In genomic region chr5:103444333-103445038, GRCh38 we compare ENCODE assay signal across 11 cellular contexts.
A peak's percentile ranks its signal among the peaks of the same experiment; 100 is the strongest.
DNase-seq lines count a peak whose midpoint lies in the region; ATAC-seq and TF ChIP-seq lines count a peak whose summit lies in the region.
"Had no signal": no experiment of that assay in that cellular context is flagged by ENCODE, and none has a peak within 500 bp of the region (broad histone marks: within the 10 kb centered on the region; RNA-seq: fewer than 3 reads in every experiment).

No MANE protein-coding gene starts in this region.

- H3K27me3 Mint-ChIP-seq in stimulated activated naive CD8-positive, alpha-beta T cell treated with anti-CD3 and anti-CD28 coated beads, Interleukin-15, amount 100 ng/mL, for 72 hours = peaks cover 8% of the 10 kb centered on the region

- H2BK12ac ChIP-seq in neuronal stem cell (ENCODE audit: low read length) = no peak overlapping the region

- no peaks in the 10 kb centered on the region for H3K4me1 Mint-ChIP-seq in stimulated activated naive CD8-positive, alpha-beta T cell treated with anti-CD3 and anti-CD28 coated beads, Interleukin-15, amount 100 ng/mL, for 72 hours

- H4K8ac ChIP-seq in neuronal stem cell (ENCODE audit: low read depth, low read length) = no peak overlapping the region

- H3K4me3 Mint-ChIP-seq in stimulated activated naive CD8-positive, alpha-beta T cell treated with anti-CD3 and anti-CD28 coated beads, Interleukin-15, amount 100 ng/mL, for 72 hours = no peak overlapping the region

- peaks cover 2 to 12% of the 10 kb centered on the region in 2 donors for H3K4me1 ChIP-seq in neuronal stem cell (ENCODE audit: control insufficient read depth in 2 of 2, insufficient read depth in 1 of 2, low read depth in 1 of 2, low read length in 2 of 2)

- no peak overlapping the region for H2BK120ac ChIP-seq in neuronal stem cell (ENCODE audit: low read depth, low read length)

- no peak for TF ChIP-seq POLR2A in erythroblast (IDR thresholded peaks at IDR 0.05; ENCODE audit: low read length)

- H3K23ac ChIP-seq in neuronal stem cell (ENCODE audit: low read depth, low read length, poor library complexity) = no peak overlapping the region

- no peaks in the 10 kb centered on the region for H3K27me3 ChIP-seq in neuronal stem cell (ENCODE audit: control insufficient read depth in 3 of 3, insufficient read depth in 3 of 3, low read depth in 1 of 3, low read length in 3 of 3)

- H3K18ac ChIP-seq in neuronal stem cell (ENCODE audit: low read length) = no peak overlapping the region

- H3K4me2 ChIP-seq in neuronal stem cell (ENCODE audit: insufficient read depth, low read length, poor library complexity, severe bottlenecking) = no peak overlapping the region

- ATAC-seq in GM19025 (IDR thresholded peaks at IDR 0.05; ENCODE audit: low read depth, unreplicated experiment) (peak; percentile 80), HG02885 (IDR thresholded peaks at IDR 0.05; ENCODE audit: poor library complexity, unreplicated experiment) (peak; percentile 77), HG03097 (IDR thresholded peaks at IDR 0.05; ENCODE audit: low FRiP score, unreplicated experiment) (no peak)
- ATAC-seq in stimulated activated naive CD8-positive, alpha-beta T cell treated with anti-CD3 and anti-CD28 coated beads, Interleukin-15, amount 100 ng/mL, for 72 hours = no peak

- no peaks in the 10 kb centered on the region for H3K36me3 ChIP-seq in neuronal stem cell (replicated peaks in 1 of 2; ENCODE audit: control insufficient read depth in 2 of 2, insufficient read depth in 2 of 2, low read length in 2 of 2)

- DNase-seq in RPMI7951 (ENCODE audit: low read depth) = peak; percentile 58
- no peak for DNase-seq in neuronal stem cell (ENCODE audit: low spot score)
- no peak for DNase-seq in stimulated activated naive CD8-positive, alpha-beta T cell treated with anti-CD3 and anti-CD28 coated beads, Interleukin-15, amount 100 ng/mL, for 72 hours
- no peak for DNase-seq in erythroblast (lab: John Stamatoyannopoulos, UW)
- no peak for DNase-seq in activated CD4-positive, CD25-positive, alpha-beta regulatory T cell (lab: John Stamatoyannopoulos, UW)
- DNase-seq: activated CD4-positive, alpha-beta T cell treated with anti-CD3 and anti-CD28 coated beads, Interleukin-2, amount 50 U/mL, for 1 hour; glutamatergic neuron; NCI-H526 treated with DMSO at 0.1 percent for 48 hours had no signal

- peaks cover 10 to 17% of the 10 kb centered on the region in 2 donors for H3K9me3 Mint-ChIP-seq in stimulated activated naive CD8-positive, alpha-beta T cell treated with anti-CD3 and anti-CD28 coated beads, Interleukin-15, amount 100 ng/mL, for 72 hours

- no peak overlapping the region for H2AK5ac ChIP-seq in neuronal stem cell (ENCODE audit: low read depth, low read length)

- no CpG with 5 or more reads among the region's 4 CpGs for WGBS in neuronal stem cell (ENCODE audit: extremely low coverage in 2 of 2, insufficient read length in 2 of 2, insufficient replicate concordance in 1 of 2), 2 donors

- no peak overlapping the region for H2BK15ac ChIP-seq in neuronal stem cell (ENCODE audit: low read length)

- H2AFZ ChIP-seq in neuronal stem cell (ENCODE audit: low read length) = peak overlapping the region; percentile 77

- H3K9ac ChIP-seq in neuronal stem cell (ENCODE audit: low read depth, low read length, poor library complexity) = no peak overlapping the region

- H3K79me1 ChIP-seq in neuronal stem cell (ENCODE audit: low read depth, low read length) = no peaks in the 10 kb centered on the region

- no peak overlapping the region for H3K27ac Mint-ChIP-seq in stimulated activated naive CD8-positive, alpha-beta T cell treated with anti-CD3 and anti-CD28 coated beads, Interleukin-15, amount 100 ng/mL, for 72 hours

- no peak overlapping the region for H3K4me3 ChIP-seq in neuronal stem cell (ENCODE audit: low read length in 2 of 2)

- no peak overlapping the region for H3K4ac ChIP-seq in neuronal stem cell (ENCODE audit: low read length)

- H3K27ac ChIP-seq in neuronal stem cell (replicated peaks; ENCODE audit: low read length) = no peak overlapping the region

- no peak overlapping the region for H4K91ac ChIP-seq in neuronal stem cell (ENCODE audit: low read depth, low read length, poor library complexity)

- H3K9me3 ChIP-seq in neuronal stem cell (replicated peaks in 1 of 2; ENCODE audit: control insufficient read depth in 2 of 2, insufficient read depth in 1 of 2, low read depth in 1 of 2, low read length in 2 of 2) = peaks cover 3 to 15% of the 10 kb centered on the region in 2 donors

- no peak overlapping the region for H3K14ac ChIP-seq in neuronal stem cell (ENCODE audit: low read length)

- H2BK5ac ChIP-seq in neuronal stem cell (ENCODE audit: low read length) = no peak overlapping the region

Comparison
In these comparisons a context has a peak if more than half of its experiments do, and no peak if none do; other contexts are left out.
1. ATAC-seq: peak in GM19025 (single experiment) and HG02885 (single experiment); none in HG03097 (single experiment) and stimulated activated naive CD8-positive, alpha-beta T cell treated with anti-CD3 and anti-CD28 coated beads, Interleukin-15, amount 100 ng/mL, for 72 hours (single experiment).